ENCODE assay signal across 23 cellular contexts in the genomic region with DNA sequence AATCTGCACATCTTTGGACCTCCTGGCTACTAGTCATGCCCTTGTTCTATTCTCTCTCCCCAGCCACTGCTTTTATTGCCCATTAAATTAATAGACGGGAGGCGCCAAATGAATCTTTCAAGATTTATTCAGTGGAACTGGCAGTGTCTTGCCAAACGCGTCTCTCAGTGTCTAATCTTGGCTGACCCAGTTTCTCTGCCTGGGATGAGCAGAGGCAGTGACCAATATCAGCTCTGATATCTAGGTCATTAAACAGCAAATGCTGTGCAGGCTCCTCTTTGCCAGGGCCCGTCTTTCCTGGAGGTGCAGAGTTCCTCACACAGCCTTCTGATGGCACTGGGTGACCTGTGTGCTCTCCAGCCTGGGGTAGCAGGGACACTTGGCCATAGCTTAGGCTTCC.
"Had no signal": no experiment of that assay in that cellular context is flagged by ENCODE, and none has a peak within 500 bp of the region (broad histone marks: within the 10 kb centered on the region; RNA-seq: fewer than 3 reads in every experiment).

No MANE protein-coding gene starts in this region.

- H3K27me3 ChIP-seq: Peyer's patch, SJCRH30 had no signal

- DNase-seq: activated CD4-positive, alpha-beta memory T cell treated with anti-CD3 and anti-CD28 coated beads, Interleukin-2, amount 10 ng/mL, durations not matched to agents 7 days and 5 days; activated CD4-positive, alpha-beta T cell treated with anti-CD3 and anti-CD28 coated beads, Interleukin-2, amount 50 U/mL, for 1 hour; activated CD4-positive, CD25-positive, alpha-beta regulatory T cell; activated gamma-delta T cell treated with Interleukin-2 at 50 U/mL for 16 hours; activated naive CD4-positive, alpha-beta T cell treated with anti-CD3 and anti-CD28 coated beads, Interleukin-2, amount 10 ng/mL, durations not matched to agents 7 days and 5 days; activated naive CD8-positive, alpha-beta T cell treated with anti-CD3 and anti-CD28 coated beads for 36 hours; activated T-cell treated with anti-CD3 and anti-CD28 coated beads for 4 hours; activated T-cell treated with anti-CD3 and anti-CD28 coated beads, Interleukin-2, amount 50 U/mL, for 72 hours; anterior cingulate cortex; MM.1S; NCI-H1105 treated with DMSO at 0.1 percent for 48 hours; NCI-H1436 treated with DMSO at 0.1 percent for 48 hours; NCI-H187; NCI-H2081; NCI-H446; NCI-H524; Peyer's patch; Right ventricle myocardium superior; SJCRH30; T-helper 17 cell; T-helper 9 cell had no signal

- H3K27ac ChIP-seq: Peyer's patch, RWPE1, SJCRH30 had no signal

- H3K4me3 Mint-ChIP-seq: activated CD4-positive, alpha-beta memory T cell treated with anti-CD3 and anti-CD28 coated beads, Interleukin-2, amount 10 ng/mL, durations not matched to agents 7 days and 5 days; activated naive CD4-positive, alpha-beta T cell treated with anti-CD3 and anti-CD28 coated beads, Interleukin-2, amount 10 ng/mL, durations not matched to agents 7 days and 5 days; activated naive CD8-positive, alpha-beta T cell treated with anti-CD3 and anti-CD28 coated beads for 36 hours; activated T-cell treated with anti-CD3 and anti-CD28 coated beads, Interleukin-2, amount 50 U/mL, for 72 hours; T-helper 17 cell had no signal

- H3K9me3 ChIP-seq: Peyer's patch, SJCRH30 had no signal

- H3K27me3 Mint-ChIP-seq: activated CD4-positive, alpha-beta memory T cell treated with anti-CD3 and anti-CD28 coated beads, Interleukin-2, amount 10 ng/mL, durations not matched to agents 7 days and 5 days had no signal

- H3K36me3 Mint-ChIP-seq: activated naive CD4-positive, alpha-beta T cell treated with anti-CD3 and anti-CD28 coated beads, Interleukin-2, amount 10 ng/mL, durations not matched to agents 7 days and 5 days; activated naive CD8-positive, alpha-beta T cell treated with anti-CD3 and anti-CD28 coated beads for 36 hours had no signal

- H3K4me3 ChIP-seq: Peyer's patch, SJCRH30 had no signal

- H3K9me3 Mint-ChIP-seq: activated naive CD8-positive, alpha-beta T cell treated with anti-CD3 and anti-CD28 coated beads for 36 hours; activated T-cell treated with anti-CD3 and anti-CD28 coated beads, Interleukin-2, amount 50 U/mL, for 72 hours; activated T-helper 2 cell treated with anti-CD3 and anti-CD28 coated beads, Interferon-gamma antibody, Interleukin-2, Interleukin-4, amounts not matched to agents 10 μg/mL and 5 μg/mL and 100 μg/mL, durations not matched to agents 14 hours and 24 hours and 36 hours had no signal

- ATAC-seq: activated T-cell treated with anti-CD3 and anti-CD28 coated beads, Interleukin-2, amount 50 U/mL, for 72 hours; T-helper 17 cell had no signal

- H3K4me1 Mint-ChIP-seq: T-helper 17 cell had no signal

- H3K27ac Mint-ChIP-seq: activated CD4-positive, alpha-beta memory T cell treated with anti-CD3 and anti-CD28 coated beads, Interleukin-2, amount 10 ng/mL, durations not matched to agents 7 days and 5 days; activated naive CD4-positive, alpha-beta T cell treated with anti-CD3 and anti-CD28 coated beads, Interleukin-2, amount 10 ng/mL, durations not matched to agents 7 days and 5 days; activated naive CD8-positive, alpha-beta T cell treated with anti-CD3 and anti-CD28 coated beads for 36 hours; activated T-cell treated with anti-CD3 and anti-CD28 coated beads, Interleukin-2, amount 50 U/mL, for 72 hours; activated T-helper 2 cell treated with anti-CD3 and anti-CD28 coated beads, Interferon-gamma antibody, Interleukin-2, Interleukin-4, amounts not matched to agents 10 μg/mL and 5 μg/mL and 100 μg/mL, durations not matched to agents 14 hours and 24 hours and 36 hours; T-helper 17 cell had no signal
